ENCODE assay signal across 8 cellular contexts in genomic region chr3:8500208-8500961, GRCh38. TPM values are rescaled to one million over a fixed set of nuclear protein-coding genes. Genes with fewer than 3 reads are reported as not detected.
A peak's percentile ranks its signal among the peaks of the same experiment; 100 is the strongest.
DNase-seq lines count a peak whose midpoint lies in the region; ATAC-seq and TF ChIP-seq lines count a peak whose summit lies in the region.

No MANE protein-coding gene starts in this region.

- H3K9me3 Mint-ChIP-seq in HFFc6, result no peaks in the 10 kb centered on the region

- H3K27me3 Mint-ChIP-seq in HFFc6 (ENCODE audit: insufficient read depth), result no peaks in the 10 kb centered on the region; the same call in none of the 2 replicates

- no peak for ATAC-seq in HG03457 (IDR thresholded peaks at IDR 0.05; ENCODE audit: unreplicated experiment)
- no peak for ATAC-seq in GM21390 (IDR thresholded peaks at IDR 0.05; ENCODE audit: unreplicated experiment)
- ATAC-seq in GM21737 (IDR thresholded peaks at IDR 0.05; ENCODE audit: unreplicated experiment), result no peak

- peak overlapping the region; percentile 92 for H3K4me3 Mint-ChIP-seq in HFFc6

- TF ChIP-seq CTCF in HFFc6 (IDR thresholded peaks at IDR 0.05), result no peak

- H3K4me3 ChIP-seq in skeletal muscle cell (ENCODE audit: low read depth, low read length), result peak overlapping the region; percentile 2

- peak overlapping the region; percentile 76 for H3K27ac ChIP-seq in angular gyrus (ENCODE audit: low read depth, low read length)

- H3K27ac Mint-ChIP-seq in HFFc6, result peak overlapping the region; percentile 89

- peak; percentile 51 for DNase-seq in HFFc6
- peak; percentile 59 for DNase-seq in inferior parietal cortex (ENCODE audit: extremely low spot score)
- DNase-seq in skeletal muscle cell (ENCODE audit: low read depth), result no peak
- DNase-seq in cortex of kidney (lab: John Stamatoyannopoulos, UW), result no peak

- peaks cover 61% of the 10 kb centered on the region for H3K4me1 Mint-ChIP-seq in HFFc6 (ENCODE audit: low read depth)

- no peaks in the 10 kb centered on the region for H3K36me3 Mint-ChIP-seq in HFFc6 (ENCODE audit: low read depth)

RNA-seq across cellular contexts. Expression of gene LMCD1, which starts 1.2 kb away (rescaled TPM):
- 10 to 100 TPM; 20.1 to 50.6 (median 23.3) TPM for total RNA-seq in HFFc6 (2021; fragmentation: NEBNext Ultra II Directional; extraction: Animal tissue kit (Norgen Biotek cat#: 25700))

Comparison
In these comparisons a context has a peak if more than half of its experiments do, and no peak if none do; other contexts are left out.
1. DNase-seq: peak in HFFc6 (single experiment) and inferior parietal cortex (single experiment); none in skeletal muscle cell (single experiment) and cortex of kidney (single experiment).